Comparison of ENCODE assay signal across 22 cellular contexts in genomic region chr1:36126797-36127500, GRCh38. TPM values are rescaled to one million over a fixed set of nuclear protein-coding genes. Genes with fewer than 3 reads are reported as not detected.
"Had no signal": no experiment of that assay in that cellular context is flagged by ENCODE, and none has a peak within 500 bp of the region (broad histone marks: within the 10 kb centered on the region; RNA-seq: fewer than 3 reads in every experiment).

No MANE protein-coding gene starts in this region.

- H3K27ac ChIP-seq: adrenal gland, gastrocnemius medialis, left lung, prostate gland, right atrium auricular region, suprapubic skin, vagina had no signal

- H3K27me3 ChIP-seq: right atrium auricular region, suprapubic skin, vagina had no signal

- H3K4me3 Mint-ChIP-seq: activated T-cell treated with anti-CD3 and anti-CD28 coated beads, Interleukin-2, amount 50 U/mL, for 72 hours had no signal

- H3K9me3 ChIP-seq: adrenal gland, gastrocnemius medialis, left lung, prostate gland, right atrium auricular region, suprapubic skin, vagina had no signal

- H3K36me3 Mint-ChIP-seq: activated naive CD4-positive, alpha-beta T cell treated with anti-CD3 and anti-CD28 coated beads, Interleukin-2, amount 50 U/mL, for 72 hours had no signal

- H3K27ac Mint-ChIP-seq: activated naive CD4-positive, alpha-beta T cell treated with anti-CD3 and anti-CD28 coated beads, Interleukin-2, amount 50 U/mL, for 72 hours; activated T-cell treated with anti-CD3 and anti-CD28 coated beads, Interleukin-2, amount 50 U/mL, for 72 hours had no signal

- H3K4me1 ChIP-seq: gastrocnemius medialis, prostate gland had no signal

- H3K9me3 Mint-ChIP-seq: activated naive CD4-positive, alpha-beta T cell treated with anti-CD3 and anti-CD28 coated beads, Interleukin-2, amount 50 U/mL, for 72 hours; activated T-cell treated with anti-CD3 and anti-CD28 coated beads, Interleukin-2, amount 50 U/mL, for 72 hours; stimulated activated naive CD8-positive, alpha-beta T cell treated with anti-CD3 and anti-CD28 coated beads, Interleukin-15, amount 100 ng/mL, for 72 hours had no signal

- H3K36me3 ChIP-seq: adrenal gland, gastrocnemius medialis, left lung, prostate gland, right atrium auricular region, suprapubic skin, vagina had no signal

- DNase-seq: activated CD4-positive, CD25-positive, alpha-beta regulatory T cell; activated gamma-delta T cell; activated T-cell treated with anti-CD3 and anti-CD28 coated beads, Interleukin-2, amount 50 U/mL, for 72 hours; adrenal gland; cerebellar nuclear complex; cortex of kidney; gastrocnemius medialis; head of caudate nucleus; left lung; stimulated activated CD4-positive, alpha-beta T cell treated with anti-CD3 and anti-CD28 coated beads, Interleukin-2, amount 100 ng/mL, for 48 hours; stimulated activated naive CD8-positive, alpha-beta T cell treated with anti-CD3 and anti-CD28 coated beads, Interleukin-15, amount 100 ng/mL, for 72 hours; trophoblast cell had no signal

- FAIRE-seq: bronchial epithelial cell had no signal

- H3K4me3 ChIP-seq: adrenal gland, gastrocnemius medialis, left lung, prostate gland, right atrium auricular region, suprapubic skin, vagina had no signal

RNA-seq across cellular contexts. Expression of gene COL8A2, which starts 1.9 kb away (rescaled TPM):
- polyA plus RNA-seq: neural cell had no signal

RNA-seq across cellular contexts. Expression of gene TEKT2, which starts 43.1 kb away (rescaled TPM):
- total RNA-seq: activated CD8-positive, alpha-beta memory T cell treated with anti-CD3 and anti-CD28 coated beads for 36 hours; esophagus mucosa; gastrocnemius medialis; myocyte; vagina had no signal
